9 cellular contexts compared by ENCODE assay signal in the genomic region with DNA sequence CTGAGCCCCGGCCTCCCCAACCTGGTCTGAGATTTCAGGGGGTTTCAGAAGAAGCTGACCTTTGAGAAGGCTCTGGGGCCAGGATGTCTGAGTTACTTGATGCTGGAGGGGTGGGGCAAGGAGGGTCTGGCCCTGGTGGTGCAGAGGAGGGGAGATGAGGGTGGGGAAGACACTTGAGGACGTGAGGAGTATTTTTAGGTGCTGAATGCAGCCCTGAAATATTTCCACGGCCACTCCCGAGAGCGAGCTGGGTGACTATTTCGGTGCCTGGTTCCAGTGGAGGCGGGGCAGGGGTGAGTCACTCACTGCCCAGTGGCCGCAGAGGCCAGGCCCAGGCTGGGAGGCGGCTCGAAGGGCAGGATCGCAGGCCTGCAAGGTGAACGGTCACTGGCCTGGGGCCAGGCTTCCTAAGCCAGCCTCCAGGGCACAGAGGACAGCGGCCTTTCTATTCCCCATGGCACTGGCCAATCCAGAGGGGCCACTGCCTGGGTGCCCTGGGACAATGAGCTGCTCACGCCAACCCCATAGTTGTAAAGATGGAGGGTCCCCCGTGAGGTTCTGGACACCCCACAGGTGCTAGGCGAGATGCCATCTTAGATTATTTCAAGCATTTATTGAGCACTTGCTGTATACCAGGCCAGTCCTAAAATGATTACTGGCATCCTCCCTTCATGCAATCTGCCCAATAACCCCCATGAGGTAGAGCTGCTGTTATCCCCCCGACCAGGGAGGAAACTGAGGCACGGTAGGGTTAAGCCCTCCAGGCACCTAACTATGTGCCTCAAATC. TPM values are rescaled to one million over a fixed set of nuclear protein-coding genes. Genes with fewer than 3 reads are reported as not detected.
A peak's percentile ranks its signal among the peaks of the same experiment; 100 is the strongest.
DNase-seq lines count a peak whose midpoint lies in the region; ATAC-seq and TF ChIP-seq lines count a peak whose summit lies in the region.
"Had no signal": no experiment of that assay in that cellular context is flagged by ENCODE, and none has a peak within 500 bp of the region (broad histone marks: within the 10 kb centered on the region; RNA-seq: fewer than 3 reads in every experiment).

No MANE protein-coding gene starts in this region.

- intact Hi-C loops in stomach (cut with DNase I; ENCODE audit: low total_unique reads), result no loop called here

- no peak for TF ChIP-seq POLR2A in stomach (IDR thresholded peaks at IDR 0.05)

- no peak for ATAC-seq in HG03565 (IDR thresholded peaks at IDR 0.05; ENCODE audit: unreplicated experiment)

- no peak for TF ChIP-seq CTCF in stomach (IDR thresholded peaks at IDR 0.05)

- no peaks in the 10 kb centered on the region for H3K9me3 ChIP-seq in stomach

- H3K4me1 ChIP-seq in stomach, result peaks cover 43 to 63% (median 54%) of the 10 kb centered on the region in 4 donors

- TF ChIP-seq EP300 in stomach (IDR thresholded peaks at IDR 0.05), result no peak

- H3K36me3 ChIP-seq in stomach, result no peaks in the 10 kb centered on the region

- no peak overlapping the region for H3K4me3 ChIP-seq in stomach

- WGBS in stomach, 5 donors, result 39 to 68% (median 43%) methylated on average over 5 to 18 of the region's 18 CpGs

- DNase-seq in HT1080 (ENCODE audit: low read depth) (peak; percentile 68), amniotic epithelial cell (ENCODE audit: low read depth) (peak; percentile 76), hepatic stellate cell (ENCODE audit: low spot score) (peak; percentile 86), stomach (peak; percentile 86), pons (ENCODE audit: low spot score) (no peak), DMS79 treated with DMSO at 0.1 percent for 48 hours (lab: John Stamatoyannopoulos, UW) (no peak)
- no peak for DNase-seq in stimulated activated CD4-positive, alpha-beta T cell treated with anti-CD3 and anti-CD28 coated beads, Interleukin-12 subunit alpha, Interleukin-12 subunit beta, amount 100 ng/mL, for 4 hours
- DNase-seq: SIG-M5 had no signal

- no peaks in the 10 kb centered on the region for H3K27me3 ChIP-seq in stomach

- peak overlapping the region; percentile 47 to 98 (median 97) for H3K27ac ChIP-seq in stomach

RNA-seq across cellular contexts. Expression of gene JUND, which starts 19.7 kb away (rescaled TPM):
- total RNA-seq in HT1080 (2014; rRNA removed; shearing (Covaris generic)), result 55.4 and 64.5 TPM in 2 replicates
- 98.9 and 105 TPM in 2 replicates for polyA plus RNA-seq in HT1080 (2015; cell fraction: cytosol; rRNA removed)
- 39.1 and 39.4 TPM in 2 replicates for polyA plus RNA-seq in HT1080 (2015; cell fraction: nucleus; rRNA removed)
- 1,000 to 10,000 TPM in 2 of 5 donors, 100 to 1,000 TPM in 3; 118 to 1,659 (median 737) TPM for total RNA-seq in stomach
- polyA plus RNA-seq in stomach, result 100 to 1,000 TPM in 2 of 3 donors, 10 to 100 TPM in 1; 78.6 to 272 (median 102) TPM

RNA-seq across cellular contexts. Expression of gene LSM4, which starts 21.8 kb away (rescaled TPM):
- total RNA-seq in HT1080 (2014; rRNA removed; shearing (Covaris generic)), result 456 and 535 TPM in 2 replicates
- polyA plus RNA-seq in HT1080 (2015; cell fraction: cytosol; rRNA removed), result 296 and 419 TPM in 2 replicates
- polyA plus RNA-seq in HT1080 (2015; cell fraction: nucleus; rRNA removed), result 97.6 and 115 TPM in 2 replicates
- 100 to 1,000 TPM in 2 of 5 donors, 10 to 100 TPM in 3; 24.1 to 185 (median 98.6) TPM for total RNA-seq in stomach
- 100 to 1,000 TPM; 114 to 181 (median 173) TPM for polyA plus RNA-seq in stomach

RNA-seq across cellular contexts. Expression of gene IQCN, which starts 26.9 kb away (rescaled TPM):
- not detected in 2 replicates for total RNA-seq in HT1080 (2014; rRNA removed; shearing (Covaris generic))
- polyA plus RNA-seq in HT1080 (2015; cell fraction: cytosol; rRNA removed), result not detected in 2 replicates
- 0.15 TPM in 1 of 2 replicates, not detected in the other for polyA plus RNA-seq in HT1080 (2015; cell fraction: nucleus; rRNA removed)
- 10 to 100 TPM in 1 of 5 donors, 1 to 10 TPM in 3, not detected in 1; 2.4 to 35.7 (median 4.0) TPM for total RNA-seq in stomach
- 1 to 10 TPM; 1.4 to 2.7 (median 2.6) TPM for polyA plus RNA-seq in stomach

RNA-seq across cellular contexts. Expression of gene PGPEP1, which starts 39.3 kb away (rescaled TPM):
- total RNA-seq in HT1080 (2014; rRNA removed; shearing (Covaris generic)), result 9.1 and 20.9 TPM in 2 replicates
- 8.5 and 9.1 TPM in 2 replicates for polyA plus RNA-seq in HT1080 (2015; cell fraction: cytosol; rRNA removed)
- 19.4 and 21.4 TPM in 2 replicates for polyA plus RNA-seq in HT1080 (2015; cell fraction: nucleus; rRNA removed)
- 10 to 100 TPM in 4 of 5 donors, 1 to 10 TPM in 1; 8.0 to 58.9 (median 22.9) TPM for total RNA-seq in stomach
- polyA plus RNA-seq in stomach, result 10 to 100 TPM in 2 of 3 donors, 1 to 10 TPM in 1; 8.4 to 40.0 (median 31.8) TPM

Comparison
In these comparisons a context has a peak if more than half of its experiments do, and no peak if none do; other contexts are left out.
1. DNase-seq: peak in HT1080 (single experiment), amniotic epithelial cell (single experiment), hepatic stellate cell (single experiment) and stomach (single experiment); none in stimulated activated CD4-positive, alpha-beta T cell treated with anti-CD3 and anti-CD28 coated beads, Interleukin-12 subunit alpha, Interleukin-12 subunit beta, amount 100 ng/mL, for 4 hours (single experiment), pons (single experiment) and DMS79 treated with DMSO at 0.1 percent for 48 hours (single experiment).